ENCODE assay signal across 24 cellular contexts in the genomic region with DNA sequence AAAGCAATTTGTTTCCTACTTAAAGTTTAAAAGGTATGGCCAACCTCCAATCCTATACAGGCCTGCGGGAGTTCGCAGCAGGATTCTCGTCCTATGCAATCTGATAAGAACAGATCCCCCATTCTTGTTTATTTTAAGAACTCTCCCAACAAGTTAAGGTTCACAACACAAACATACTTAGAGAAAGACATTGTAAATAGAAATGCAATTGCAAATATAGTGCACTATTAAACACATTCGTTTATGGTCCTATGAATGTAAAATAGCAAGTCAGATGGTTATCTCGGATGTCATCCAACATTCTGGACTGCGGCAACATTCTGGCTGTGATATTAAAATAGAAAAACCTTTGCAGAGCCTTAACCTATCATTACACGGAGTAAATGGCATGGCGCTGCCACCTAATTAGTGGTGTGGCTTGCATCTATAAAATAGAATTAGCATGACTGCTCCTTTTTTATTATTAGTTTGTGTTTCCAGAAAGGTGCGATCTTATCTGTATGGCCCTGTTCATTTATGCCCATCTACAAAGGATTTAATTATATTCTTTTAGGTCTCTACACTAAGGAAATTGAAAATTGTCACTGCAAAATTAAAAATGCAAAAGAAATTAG. TPM values are rescaled to one million over a fixed set of nuclear protein-coding genes. Genes with fewer than 3 reads are reported as not detected.
"Had no signal": no experiment of that assay in that cellular context is flagged by ENCODE, and none has a peak within 500 bp of the region (broad histone marks: within the 10 kb centered on the region; RNA-seq: fewer than 3 reads in every experiment).

No MANE protein-coding gene starts in this region.

- H3K27me3 Mint-ChIP-seq: progenitor cell of endocrine pancreas had no signal

- H3K9me3 Mint-ChIP-seq: memory B cell; natural killer cell treated with Interleukin-12 subunit alpha and Interleukin-12 subunit beta and Interleukin-15 and Interleukin-18, amount 100 ng/mL, for 72 hours; stimulated activated effector memory CD8-positive, alpha-beta T cell treated with anti-CD3 and anti-CD28 coated beads, Interleukin-12 subunit alpha, Interleukin-12 subunit beta, amount 100 ng/mL, for 72 hours had no signal

- H3K36me3 ChIP-seq: suprapubic skin, uterus had no signal

- H3K4me2 ChIP-seq: hepatocyte had no signal

- H2AFZ ChIP-seq: hepatocyte had no signal

- H3K27me3 ChIP-seq: dorsolateral prefrontal cortex, hepatocyte, pancreas, suprapubic skin, tibial artery, upper lobe of left lung, uterus had no signal

- DNase-seq: dorsolateral prefrontal cortex; effector CD8-positive, alpha-beta T cell; foreskin melanocyte; head of caudate nucleus; kidney; left cardiac atrium; left ventricle myocardium inferior; lower lobe of right lung; midbrain; occipital lobe; pancreas; right cardiac atrium; stimulated activated CD4-positive, alpha-beta T cell treated with anti-CD3 and anti-CD28 coated beads, Interleukin-4, amount 100 ng/mL, for 1 hour; stimulated activated CD8-positive, alpha-beta memory T cell treated with anti-CD3 and anti-CD28 coated beads, Interleukin-4, amount 100 ng/mL, for 48 hours; stimulated activated naive CD8-positive, alpha-beta T cell treated with anti-CD3 and anti-CD28 coated beads, Interleukin-15, Interleukin-2, amounts not matched to agents 100 U/mL and 50 U/mL, for 24 hours; tibial artery; upper lobe of left lung; uterus had no signal

- H3K36me3 Mint-ChIP-seq: memory B cell; natural killer cell treated with Interleukin-12 subunit alpha and Interleukin-12 subunit beta and Interleukin-15 and Interleukin-18, amount 100 ng/mL, for 72 hours; stimulated activated effector memory CD8-positive, alpha-beta T cell treated with anti-CD3 and anti-CD28 coated beads, Interleukin-12 subunit alpha, Interleukin-12 subunit beta, amount 100 ng/mL, for 72 hours had no signal

- H3K27ac ChIP-seq: dorsolateral prefrontal cortex, hepatocyte, left ventricle myocardium inferior, lower lobe of right lung, pancreas, suprapubic skin, tibial artery, uterus had no signal

- H3K27ac Mint-ChIP-seq: memory B cell; natural killer cell treated with Interleukin-12 subunit alpha and Interleukin-12 subunit beta and Interleukin-15 and Interleukin-18, amount 100 ng/mL, for 72 hours; progenitor cell of endocrine pancreas; stimulated activated effector memory CD8-positive, alpha-beta T cell treated with anti-CD3 and anti-CD28 coated beads, Interleukin-12 subunit alpha, Interleukin-12 subunit beta, amount 100 ng/mL, for 72 hours had no signal

- H3K4me3 ChIP-seq: hepatocyte, left ventricle myocardium inferior, pancreas, suprapubic skin, tibial artery, uterus had no signal

- H3K79me2 ChIP-seq: hepatocyte had no signal

- H3K9me3 ChIP-seq: left ventricle myocardium inferior, lower lobe of right lung, pancreas, suprapubic skin, tibial artery, upper lobe of left lung, uterus had no signal

- H3K4me1 ChIP-seq: left ventricle myocardium inferior, lower lobe of right lung, pancreas, suprapubic skin, tibial artery, upper lobe of left lung, uterus had no signal

- H3K4me1 Mint-ChIP-seq: memory B cell; stimulated activated effector memory CD8-positive, alpha-beta T cell treated with anti-CD3 and anti-CD28 coated beads, Interleukin-12 subunit alpha, Interleukin-12 subunit beta, amount 100 ng/mL, for 72 hours had no signal

- H3K4me3 Mint-ChIP-seq: memory B cell; natural killer cell treated with Interleukin-12 subunit alpha and Interleukin-12 subunit beta and Interleukin-15 and Interleukin-18, amount 100 ng/mL, for 72 hours; stimulated activated effector memory CD8-positive, alpha-beta T cell treated with anti-CD3 and anti-CD28 coated beads, Interleukin-12 subunit alpha, Interleukin-12 subunit beta, amount 100 ng/mL, for 72 hours had no signal

RNA-seq across cellular contexts. Expression of a gene that starts 37.0 kb away (rescaled TPM):
- total RNA-seq: natural killer cell treated with Interleukin-12 subunit alpha and Interleukin-12 subunit beta and Interleukin-15 and Interleukin-18, amount 100 ng/mL, for 72 hours had no signal
